16 cellular contexts compared by ENCODE assay signal in genomic region chr21:45318146-45318555, GRCh38. TPM values are rescaled to one million over a fixed set of nuclear protein-coding genes. Genes with fewer than 3 reads are reported as not detected.
A peak's percentile ranks its signal among the peaks of the same experiment; 100 is the strongest.
DNase-seq lines count a peak whose midpoint lies in the region; ATAC-seq, FAIRE-seq and TF ChIP-seq lines count a peak whose summit lies in the region.
"Had no signal": no experiment of that assay in that cellular context is flagged by ENCODE, and none has a peak within 500 bp of the region (broad histone marks: within the 10 kb centered on the region; RNA-seq: fewer than 3 reads in every experiment).

No MANE protein-coding gene starts in this region.

- peak overlapping the region; percentile 71 for H3K9ac ChIP-seq in astrocyte (ENCODE audit: low read length)

- WGBS in right cardiac atrium: 88% methylated on average over 7 of the region's 7 CpGs

- H3K4me3 Mint-ChIP-seq in astrocyte (ENCODE audit: unreplicated experiment): no peak overlapping the region
- H3K4me3 Mint-ChIP-seq: T-helper 17 cell had no signal

- H3K27ac Mint-ChIP-seq in astrocyte (ENCODE audit: unreplicated experiment): no peak overlapping the region
- H3K27ac Mint-ChIP-seq: T-helper 17 cell had no signal

- no peak overlapping the region for H3K4me3 ChIP-seq in AG04450 (ENCODE audit: low read depth, low read length)
- H3K4me3 ChIP-seq in astrocyte (ENCODE audit: insufficient read depth, low read depth, low read length): no peak overlapping the region
- H3K4me3 ChIP-seq in right cardiac atrium (ENCODE audit: low read length): no peak overlapping the region
- no peak overlapping the region for H3K4me3 ChIP-seq in gastrocnemius medialis
- H3K4me3 ChIP-seq: GM12878, mucosa of descending colon, right lobe of liver had no signal

- peaks cover 15% of the 10 kb centered on the region for H3K4me1 Mint-ChIP-seq in astrocyte (ENCODE audit: low read depth, unreplicated experiment)

- H3K27ac ChIP-seq in AG04450 (ENCODE audit: low read depth, low read length) (peak overlapping the region; percentile 71), astrocyte (ENCODE audit: low read depth, low read length) (peak overlapping the region; percentile 84), right cardiac atrium (ENCODE audit: low read length) (peak overlapping the region; percentile 49), gastrocnemius medialis (peak overlapping the region; percentile 64 to 85 (median 76))

- H3K4me1 ChIP-seq in astrocyte (ENCODE audit: insufficient read depth, low read length): peaks cover 41% of the 10 kb centered on the region
- H3K4me1 ChIP-seq in right cardiac atrium (ENCODE audit: control insufficient read depth, insufficient read depth, low read length): peaks cover 11% of the 10 kb centered on the region
- peaks cover 23 to 29% of the 10 kb centered on the region in 2 donors for H3K4me1 ChIP-seq in gastrocnemius medialis

- H2AFZ ChIP-seq in astrocyte (ENCODE audit: low read depth, low read length): no peak overlapping the region

- no peaks in the 10 kb centered on the region for H3K36me3 ChIP-seq in astrocyte (ENCODE audit: insufficient read depth, low read length)
- no peaks in the 10 kb centered on the region for H3K36me3 ChIP-seq in gastrocnemius medialis
- H3K36me3 ChIP-seq: right lobe of liver had no signal

- intact Hi-C loops in right cardiac atrium (cut with DNase I): no loop called here
- intact Hi-C loops in gastrocnemius medialis (cut with DNase I; ENCODE audit: low total_unique reads): no loop called here

- in situ Hi-C loops in gastrocnemius medialis (cut with MboI; ENCODE audit: low sequenced_read_pairs in 4 of 4): no loop called here

- no peaks in the 10 kb centered on the region for H3K79me2 ChIP-seq in astrocyte (ENCODE audit: insufficient read depth, low read length)

- no peaks in the 10 kb centered on the region for H4K20me1 ChIP-seq in astrocyte (ENCODE audit: insufficient read depth, low read length)

- peaks cover 4% of the 10 kb centered on the region; the same call in 1 of the 2 replicates for H3K9me3 ChIP-seq in AG04450 (ENCODE audit: control insufficient read depth, insufficient read depth, low read length)
- no peaks in the 10 kb centered on the region for H3K9me3 ChIP-seq in astrocyte (ENCODE audit: insufficient read depth, low read depth, low read length)
- H3K9me3 ChIP-seq in right cardiac atrium (ENCODE audit: control insufficient read depth, low read length): no peaks in the 10 kb centered on the region
- H3K9me3 ChIP-seq in gastrocnemius medialis: no peaks in the 10 kb centered on the region
- H3K9me3 ChIP-seq: mucosa of descending colon, right lobe of liver had no signal

- peak overlapping the region; percentile 70 for H3K4me2 ChIP-seq in astrocyte (ENCODE audit: low read length)

- ATAC-seq in right cardiac atrium (no peak), gastrocnemius medialis (no peak), GM19324 (IDR thresholded peaks at IDR 0.05; ENCODE audit: low FRiP score, unreplicated experiment) (no peak), HG03108 (IDR thresholded peaks at IDR 0.05; ENCODE audit: unreplicated experiment) (no peak)
- ATAC-seq: GM12878, T-helper 17 cell had no signal

- FAIRE-seq in astrocyte (lab: Jason Lieb, UNC) (no peak), urothelium cell line (lab: Jason Lieb, UNC) (no peak)
- FAIRE-seq: GM12878, GM19239 had no signal

- POLR2A ChIA-PET in AG04450 (lab: Yijun Ruan, JAX): interaction anchor here (0.9 kb wide), 1 partner anchor 12 kb away, joined by 3 read pairs; no protein-coding TSS in a partner anchor

- H3K27me3 ChIP-seq in AG04450 (ENCODE audit: control insufficient read depth, insufficient read depth, low read length): no peaks in the 10 kb centered on the region
- no peaks in the 10 kb centered on the region for H3K27me3 ChIP-seq in astrocyte (ENCODE audit: insufficient read depth, low read length)
- no peaks in the 10 kb centered on the region for H3K27me3 ChIP-seq in right cardiac atrium (ENCODE audit: control insufficient read depth, insufficient read depth)
- H3K27me3 ChIP-seq in gastrocnemius medialis: peaks cover 2 to 18% (median 4%) of the 10 kb centered on the region in 3 donors
- H3K27me3 ChIP-seq: right lobe of liver had no signal

- H3K36me3 Mint-ChIP-seq in astrocyte (ENCODE audit: low read depth, unreplicated experiment): peaks cover 5% of the 10 kb centered on the region

- CTCF ChIA-PET in AG04450 (lab: Charles Lee): interaction anchor here (1.2 to 1.4 kb wide), 2 partner anchors 9 to 121 kb away, joined by 3 to 4 read pairs; no protein-coding TSS in a partner anchor

- TF ChIP-seq POLR2A in gastrocnemius medialis (IDR thresholded peaks at IDR 0.05): no peak

- no peak for TF ChIP-seq CTCF in AG04450 (IDR thresholded peaks at IDR 0.05; ENCODE audit: low read depth, low read length)
- no peak for TF ChIP-seq CTCF in astrocyte (IDR thresholded peaks at IDR 0.05; ENCODE audit: insufficient read depth, low read depth, low read length)
- no peak for TF ChIP-seq CTCF in gastrocnemius medialis (IDR thresholded peaks at IDR 0.05 in 4 of 5, conservative IDR thresholded peaks at IDR 0.05 in 1 of 5)

- no peak for DNase-seq in AG04450 (ENCODE audit: low read depth, low spot score)
- no peak for DNase-seq in astrocyte (ENCODE audit: low read depth)
- peak; percentile 18 to 43 (median 39) for DNase-seq in right cardiac atrium
- no peak for DNase-seq in gastrocnemius medialis
- no peak for DNase-seq in stimulated activated CD4-positive, alpha-beta T cell treated with anti-CD3 and anti-CD28 coated beads, Interleukin-12 subunit alpha, Interleukin-12 subunit beta, amount 100 ng/mL, for 4 hours
- DNase-seq in urothelium cell line (ENCODE audit: low spot score): no peak
- DNase-seq: activated effector memory CD4-positive, alpha-beta T cell treated with Interleukin-2 at 50 U/mL for 16 hours; DMS 273 treated with DMSO at 0.1 percent for 48 hours; erythroblast; T-helper 17 cell had no signal

- no peaks in the 10 kb centered on the region for H3K27me3 Mint-ChIP-seq in astrocyte (ENCODE audit: low read depth, unreplicated experiment)

- H3K9me3 Mint-ChIP-seq in astrocyte (ENCODE audit: unreplicated experiment): peaks cover 6% of the 10 kb centered on the region

RNA-seq across cellular contexts. Expression of gene POFUT2, which starts 30.5 kb away (rescaled TPM):
- polyA plus RNA-seq in AG04450 (2011; rRNA removed) (34.2 and 35.5 TPM in 2 replicates), right cardiac atrium (14.1 TPM)
- 15.6 and 26.6 TPM in 2 replicates for polyA minus RNA-seq in AG04450 (2011; rRNA and poly(A)+ RNA removed)
- total RNA-seq in astrocyte (109 and 119 TPM in 2 replicates), right cardiac atrium (10 to 100 TPM; 16.0 to 20.3 (median 19.1) TPM), gastrocnemius medialis (10 to 100 TPM in 1 of 4 donors, 1 to 10 TPM in 3; 4.8 to 11.0 (median 5.9) TPM)

Comparison
In these comparisons a context has a peak if more than half of its experiments do, and no peak if none do; other contexts are left out.
1. DNase-seq: peak in right cardiac atrium (3 of 3); none in AG04450 (single experiment), astrocyte (single experiment), gastrocnemius medialis (0 of 2), stimulated activated CD4-positive, alpha-beta T cell treated with anti-CD3 and anti-CD28 coated beads, Interleukin-12 subunit alpha, Interleukin-12 subunit beta, amount 100 ng/mL, for 4 hours (single experiment) and urothelium cell line (single experiment).
2. Peak in every context shown above with its lines, with median percentiles within 50 percentile points of each other: H3K27ac ChIP-seq.